Comparison of ENCODE assay signal across 9 cellular contexts in the genomic region with DNA sequence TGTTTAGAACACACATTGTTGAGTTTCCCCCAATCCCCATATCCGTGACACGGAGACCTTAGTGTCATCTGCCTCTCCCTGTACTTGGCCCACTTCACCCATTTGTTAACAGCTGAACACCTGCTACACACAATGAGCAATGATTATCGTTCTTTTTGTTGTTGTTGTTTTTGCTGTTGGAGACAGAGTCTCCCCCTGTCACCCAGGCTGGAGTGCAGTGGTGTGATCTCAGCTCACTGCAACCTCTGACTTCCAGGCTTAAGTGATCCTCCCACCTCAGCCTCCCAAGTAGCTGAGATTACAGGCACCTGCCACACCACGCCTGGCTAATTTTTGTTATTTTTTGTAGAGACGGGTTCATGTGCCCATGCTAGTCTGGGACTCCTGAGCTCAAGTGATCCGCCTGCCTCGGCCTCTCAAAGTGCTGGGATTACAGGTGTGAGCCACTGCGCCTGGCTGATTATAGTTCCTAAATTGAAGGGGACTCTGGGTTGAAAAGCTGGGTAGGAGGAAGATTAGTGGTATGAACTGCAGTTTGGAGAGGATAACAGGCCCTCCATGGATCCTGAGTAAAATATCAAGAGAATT. TPM values are rescaled to one million over a fixed set of nuclear protein-coding genes. Genes with fewer than 3 reads are reported as not detected.
DNase-seq lines count a peak whose midpoint lies in the region; ATAC-seq and TF ChIP-seq lines count a peak whose summit lies in the region.
"Had no signal": no experiment of that assay in that cellular context is flagged by ENCODE, and none has a peak within 500 bp of the region (broad histone marks: within the 10 kb centered on the region; RNA-seq: fewer than 3 reads in every experiment).

No MANE protein-coding gene starts in this region.

- DNase-seq in activated CD4-positive, alpha-beta T cell treated with anti-CD3 and anti-CD28 coated beads for 36 hours: no peak
- no peak for DNase-seq in activated CD4-positive, alpha-beta T cell treated with anti-CD3 and anti-CD28 coated beads for 4 hours
- DNase-seq in activated B cell treated with CpG ODN at 0.5 μM for 24 hours (no peak), foreskin keratinocyte (no peak), NCI-H82 treated with DMSO at 0.1 percent for 48 hours (lab: John Stamatoyannopoulos, UW; ENCODE audit: unreplicated experiment) (no peak)
- DNase-seq: NCI-H2171 treated with DMSO at 0.1 percent for 48 hours had no signal

- TF ChIP-seq CTCF in activated B cell treated with CpG ODN at 0.5 μM for 24 hours (IDR thresholded peaks at IDR 0.05): no peak
- no peak for TF ChIP-seq CTCF in foreskin keratinocyte (conservative IDR thresholded peaks at IDR 0.05)

- H3K4me1 ChIP-seq in foreskin keratinocyte: peaks cover 11% of the 10 kb centered on the region
- H3K4me1 ChIP-seq in stomach smooth muscle (ENCODE audit: control insufficient read depth, insufficient read depth, low read length): peaks cover 3% of the 10 kb centered on the region

- CTCF ChIA-PET in activated CD4-positive, alpha-beta T cell treated with anti-CD3 and anti-CD28 coated beads for 36 hours (lab: Charles Lee): interaction anchor here (0.6 to 2.4 kb wide), 4 partner anchors 10 to 57 kb away, joined by 3 to 10 read pairs (median 4); no protein-coding TSS in a partner anchor
- CTCF ChIA-PET in activated B cell treated with CpG ODN at 0.5 μM for 24 hours (lab: Charles Lee): interaction anchor here (0.9 to 1.0 kb wide), 2 partner anchors 11 to 12 kb away, joined by 3 read pairs; no protein-coding TSS in a partner anchor

- H3K36me3 ChIP-seq in stomach smooth muscle (ENCODE audit: control insufficient read depth in 2 of 2, insufficient read depth in 2 of 2, low read length in 2 of 2): peaks cover 20 to 22% of the 10 kb centered on the region in 2 donors

- H3K27ac ChIP-seq in foreskin keratinocyte: peak overlapping the region; percentile 73
- peak overlapping the region; percentile 58 for H3K27ac ChIP-seq in stomach smooth muscle (ENCODE audit: low read length)

- H3K4me3 ChIP-seq in stomach smooth muscle (ENCODE audit: low read length in 2 of 2): no peak overlapping the region

- no peaks in the 10 kb centered on the region for H3K9me3 Mint-ChIP-seq in activated CD4-positive, alpha-beta T cell treated with anti-CD3 and anti-CD28 coated beads for 36 hours (ENCODE audit: low read depth)
- H3K9me3 Mint-ChIP-seq in activated B cell treated with CpG ODN at 0.5 μM for 24 hours: no peaks in the 10 kb centered on the region

- peaks cover 50% of the 10 kb centered on the region for H3K36me3 Mint-ChIP-seq in activated CD4-positive, alpha-beta T cell treated with anti-CD3 and anti-CD28 coated beads for 36 hours (ENCODE audit: low read depth)
- peaks cover 88% of the 10 kb centered on the region for H3K36me3 Mint-ChIP-seq in activated B cell treated with CpG ODN at 0.5 μM for 24 hours (ENCODE audit: low read depth)

- no peaks in the 10 kb centered on the region for H3K9me3 ChIP-seq in stomach smooth muscle (ENCODE audit: control insufficient read depth in 2 of 2, low read length in 2 of 2)

- peaks cover 32% of the 10 kb centered on the region for H3K4me1 Mint-ChIP-seq in activated CD4-positive, alpha-beta T cell treated with anti-CD3 and anti-CD28 coated beads for 36 hours
- H3K4me1 Mint-ChIP-seq in activated B cell treated with CpG ODN at 0.5 μM for 24 hours: peaks cover 34% of the 10 kb centered on the region

- no peaks in the 10 kb centered on the region for H3K27me3 ChIP-seq in foreskin keratinocyte
- no peaks in the 10 kb centered on the region for H3K27me3 ChIP-seq in stomach smooth muscle (ENCODE audit: control insufficient read depth in 1 of 2, insufficient read depth in 2 of 2, low read length in 2 of 2)

- intact Hi-C loops in activated CD4-positive, alpha-beta T cell treated with anti-CD3 and anti-CD28 coated beads for 36 hours (cut with DNase I, micrococcal nuclease): loop anchor here in 1 of 2 experiments (1.0 kb wide), 1 partner anchor 21 kb away; a partner anchor contains a TSS
- intact Hi-C loops in activated B cell treated with CpG ODN at 0.5 μM for 24 hours (cut with micrococcal nuclease): loop anchor here (1.0 kb wide), 1 partner anchor 28 kb away; a partner anchor contains a TSS

- H3K4me3 Mint-ChIP-seq in activated CD4-positive, alpha-beta T cell treated with anti-CD3 and anti-CD28 coated beads for 36 hours: no peak overlapping the region
- no peak overlapping the region for H3K4me3 Mint-ChIP-seq in activated B cell treated with CpG ODN at 0.5 μM for 24 hours

- peak overlapping the region; percentile 97 for H3K27ac Mint-ChIP-seq in activated CD4-positive, alpha-beta T cell treated with anti-CD3 and anti-CD28 coated beads for 36 hours
- H3K27ac Mint-ChIP-seq in activated B cell treated with CpG ODN at 0.5 μM for 24 hours: peak overlapping the region; percentile 87

- H3K9ac ChIP-seq in stomach smooth muscle (ENCODE audit: low read length in 2 of 2): no peak overlapping the region

- ATAC-seq in activated CD4-positive, alpha-beta T cell treated with anti-CD3 and anti-CD28 coated beads for 36 hours: no peak
- no peak for ATAC-seq in activated B cell treated with CpG ODN at 0.5 μM for 24 hours (ENCODE audit: low read depth)
- ATAC-seq in foreskin keratinocyte: no peak
- ATAC-seq in GM19467 (IDR thresholded peaks at IDR 0.05; ENCODE audit: unreplicated experiment): no peak
- no peak for ATAC-seq in HG03025 (IDR thresholded peaks at IDR 0.05; ENCODE audit: low FRiP score, unreplicated experiment)

- no peaks in the 10 kb centered on the region for H3K27me3 Mint-ChIP-seq in activated CD4-positive, alpha-beta T cell treated with anti-CD3 and anti-CD28 coated beads for 36 hours
- no peaks in the 10 kb centered on the region for H3K27me3 Mint-ChIP-seq in activated B cell treated with CpG ODN at 0.5 μM for 24 hours

- POLR2A ChIA-PET in activated CD4-positive, alpha-beta T cell treated with anti-CD3 and anti-CD28 coated beads for 36 hours (lab: Charles Lee): interaction anchor here (1.0 kb wide), 1 partner anchor 13 kb away, joined by 3 read pairs; no protein-coding TSS in a partner anchor
- POLR2A ChIA-PET in activated B cell treated with CpG ODN at 0.5 μM for 24 hours (lab: Charles Lee): interaction anchor here (2.7 kb wide), 1 partner anchor 29 kb away, joined by 12 read pairs; a partner anchor contains a TSS

RNA-seq across cellular contexts. Expression of a gene that starts 21.6 kb away (rescaled TPM):
- total RNA-seq in activated CD4-positive, alpha-beta T cell treated with anti-CD3 and anti-CD28 coated beads for 36 hours: 100 to 1,000 TPM; 107 to 117 TPM
- 140 and 163 TPM in 2 replicates for total RNA-seq in activated B cell treated with CpG ODN at 0.5 μM for 24 hours
- 66.5 and 74.9 TPM in 2 replicates for total RNA-seq in foreskin keratinocyte
- 23.4 and 28.4 TPM in 2 replicates for polyA plus RNA-seq in foreskin keratinocyte

RNA-seq across cellular contexts. Expression of a gene that starts 28.7 kb away (rescaled TPM):
- 10 to 100 TPM; 50.2 to 72.5 TPM for total RNA-seq in activated CD4-positive, alpha-beta T cell treated with anti-CD3 and anti-CD28 coated beads for 36 hours
- total RNA-seq in activated B cell treated with CpG ODN at 0.5 μM for 24 hours (160 and 186 TPM in 2 replicates), foreskin keratinocyte (16.9 and 18.4 TPM in 2 replicates)
- 6.8 TPM in 2 replicates for polyA plus RNA-seq in foreskin keratinocyte
